Comparison of ENCODE assay signal across 20 cellular contexts in the genomic region with DNA sequence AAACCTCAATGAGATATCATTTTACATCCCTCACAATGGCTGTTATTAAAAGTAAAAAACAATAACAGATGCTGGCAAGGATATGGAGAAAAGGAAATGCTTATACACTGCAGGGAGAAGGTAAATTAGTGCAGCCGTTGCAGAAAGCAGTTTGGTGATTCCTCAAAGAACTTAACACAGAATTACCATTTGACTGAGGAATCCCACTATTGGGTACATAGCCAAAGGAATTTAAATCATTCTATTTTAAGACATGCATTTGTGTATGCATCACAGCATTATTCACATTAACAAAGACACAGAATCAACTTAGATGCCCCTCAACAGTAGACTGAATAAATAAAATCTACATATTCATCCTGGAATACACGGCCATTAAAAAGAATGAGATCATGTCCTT.
"Had no signal": no experiment of that assay in that cellular context is flagged by ENCODE, and none has a peak within 500 bp of the region (broad histone marks: within the 10 kb centered on the region; RNA-seq: fewer than 3 reads in every experiment).

No MANE protein-coding gene starts in this region.

- H2AFZ ChIP-seq: hepatocyte, parathyroid adenoma had no signal

- H3K4me3 ChIP-seq: colonic mucosa, esophagus muscularis mucosa, gastroesophageal sphincter, heart left ventricle, hepatocyte, lung, right lobe of liver, thoracic aorta, tibial nerve, upper lobe of left lung had no signal

- H3K27ac ChIP-seq: colonic mucosa, esophagus muscularis mucosa, foreskin keratinocyte, gastroesophageal sphincter, heart left ventricle, hepatocyte, parathyroid adenoma, right lobe of liver, thoracic aorta, tibial nerve, upper lobe of left lung had no signal

- H3K27me3 ChIP-seq: colonic mucosa, esophagus muscularis mucosa, foreskin keratinocyte, gastroesophageal sphincter, heart left ventricle, hepatocyte, right lobe of liver, tibial nerve, upper lobe of left lung had no signal

- H3K4me2 ChIP-seq: hepatocyte had no signal

- DNase-seq: colonic mucosa; effector memory CD4-positive, alpha-beta T cell; foreskin keratinocyte; heart left ventricle; left ventricle myocardium superior; naive B cell; right lobe of liver; small intestine; stimulated activated CD4-positive, alpha-beta T cell treated with anti-CD3 and anti-CD28 coated beads, Interleukin-15, amount 100 ng/mL, for 24 hours; stimulated activated CD4-positive, alpha-beta T cell treated with anti-CD3 and anti-CD28 coated beads, Interleukin-2, amount 100 ng/mL, for 48 hours; stimulated activated naive B cell treated with anti-CD40 and anti-IgM and Interleukin-4, amounts not matched to agents 10 μg/mL and 1 μg/mL and 100 μg/mL, for 72 hours; upper lobe of left lung had no signal

- H3K4me1 ChIP-seq: colonic mucosa, esophagus muscularis mucosa, foreskin keratinocyte, gastroesophageal sphincter, heart left ventricle, parathyroid adenoma, right lobe of liver, tibial nerve, upper lobe of left lung had no signal

- H3K9me3 ChIP-seq: colonic mucosa, esophagus muscularis mucosa, right lobe of liver, thoracic aorta, tibial nerve had no signal

- H3K79me2 ChIP-seq: hepatocyte, parathyroid adenoma had no signal

- H3K9ac ChIP-seq: parathyroid adenoma had no signal

- ATAC-seq: foreskin keratinocyte; gastroesophageal sphincter; heart left ventricle; left ventricle myocardium superior; natural killer cell treated with Interleukin-12 subunit alpha and Interleukin-12 subunit beta and Interleukin-15 and Interleukin-18, amount 100 ng/mL, for 72 hours; right lobe of liver; stimulated activated naive B cell treated with anti-CD40 and anti-IgM and Interleukin-4, amounts not matched to agents 10 μg/mL and 1 μg/mL and 100 μg/mL, for 72 hours had no signal

- H3K36me3 ChIP-seq: colonic mucosa, esophagus muscularis mucosa, gastroesophageal sphincter, heart left ventricle, right lobe of liver, thoracic aorta, tibial nerve, upper lobe of left lung had no signal
